ENCODE assay signal across 16 cellular contexts in the genomic region with DNA sequence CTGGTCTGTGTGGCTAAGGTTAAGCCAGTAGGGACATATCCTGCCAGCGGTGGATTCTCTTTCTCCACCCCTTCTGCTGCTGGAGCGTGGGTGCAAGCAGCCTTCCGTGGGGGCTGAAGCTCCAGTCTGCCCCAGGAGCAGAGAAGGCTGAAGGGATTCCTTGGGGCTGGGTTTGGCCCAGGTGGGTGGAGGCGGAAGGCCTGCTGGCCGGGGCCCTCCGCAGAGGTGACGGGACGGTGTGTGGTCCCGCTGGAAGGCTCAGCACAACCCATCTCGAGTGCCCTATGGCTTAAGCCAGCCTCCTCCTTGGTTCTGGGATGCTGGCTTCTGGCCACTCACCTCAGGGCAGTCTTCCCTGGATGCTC.
"Had no signal": no experiment of that assay in that cellular context is flagged by ENCODE, and none has a peak within 500 bp of the region (broad histone marks: within the 10 kb centered on the region; RNA-seq: fewer than 3 reads in every experiment).

No MANE protein-coding gene starts in this region.

- H3K27ac ChIP-seq: colonic mucosa, neutrophil, pancreas, right lobe of liver had no signal

- H3K27me3 ChIP-seq: colonic mucosa, gastrocnemius medialis, neutrophil, pancreas, right lobe of liver had no signal

- H3K4me1 ChIP-seq: colonic mucosa had no signal

- H3K4me3 ChIP-seq: colonic mucosa, gastrocnemius medialis, pancreas, right lobe of liver had no signal

- DNase-seq: activated CD4-positive, alpha-beta memory T cell treated with anti-CD3 and anti-CD28 coated beads for 36 hours; activated CD4-positive, alpha-beta T cell treated with anti-CD3 and anti-CD28 coated beads for 36 hours; activated naive CD4-positive, alpha-beta T cell; activated naive CD8-positive, alpha-beta T cell treated with anti-CD3 and anti-CD28 coated beads for 36 hours; amniotic stem cell; central memory CD4-positive, alpha-beta T cell; colonic mucosa; gastrocnemius medialis; small intestine; stimulated activated CD4-positive, alpha-beta T cell treated with anti-CD3 and anti-CD28 coated beads, Interleukin-4, amount 100 ng/mL, for 24 hours; T-helper 2 cell; trophoblast cell had no signal

- ATAC-seq: activated CD4-positive, alpha-beta T cell treated with anti-CD3 and anti-CD28 coated beads for 36 hours; gastrocnemius medialis; natural killer cell treated with Interleukin-12 subunit alpha and Interleukin-12 subunit beta and Interleukin-15 and Interleukin-18, amount 100 ng/mL, for 72 hours; pancreas; right lobe of liver had no signal

- H3K9me3 ChIP-seq: colonic mucosa, gastrocnemius medialis, neutrophil, pancreas, right lobe of liver had no signal
